In the genomic region with DNA sequence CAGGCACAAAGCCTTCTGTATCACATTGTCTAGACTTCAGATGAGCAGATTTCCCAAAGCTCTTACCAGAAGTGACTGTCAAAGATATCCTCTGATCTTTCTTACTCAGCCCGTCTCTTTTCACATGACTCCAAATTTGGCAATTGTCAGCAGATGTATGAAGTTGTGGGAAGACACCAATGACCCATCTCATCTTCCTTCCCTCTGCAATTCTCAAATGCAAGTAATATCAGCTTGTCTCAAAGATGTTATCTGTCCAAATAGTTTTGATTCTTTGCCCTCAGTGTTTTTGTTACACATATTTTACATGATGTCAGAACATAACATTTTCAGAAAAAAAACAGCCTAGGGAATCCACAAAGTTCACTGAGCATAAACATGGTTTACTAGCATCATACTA, we compare ENCODE assay signal across 20 cellular contexts. TPM values are rescaled to one million over a fixed set of nuclear protein-coding genes. Genes with fewer than 3 reads are reported as not detected.
DNase-seq lines count a peak whose midpoint lies in the region; ATAC-seq and TF ChIP-seq lines count a peak whose summit lies in the region.
"Had no signal": no experiment of that assay in that cellular context is flagged by ENCODE, and none has a peak within 500 bp of the region (broad histone marks: within the 10 kb centered on the region; RNA-seq: fewer than 3 reads in every experiment).

No MANE protein-coding gene starts in this region.

- peaks cover 3 to 11% of the 10 kb centered on the region in 2 donors for H3K4me1 Mint-ChIP-seq in natural killer cell treated with Interleukin-12 subunit alpha and Interleukin-12 subunit beta and Interleukin-15 and Interleukin-18, amount 100 ng/mL, for 72 hours (ENCODE audit: low read depth in 2 of 2)
- H3K4me1 Mint-ChIP-seq: activated naive CD4-positive, alpha-beta T cell treated with anti-CD3 and anti-CD28 coated beads, Interleukin-2, amount 10 ng/mL, durations not matched to agents 7 days and 5 days had no signal

- H3K4me3 ChIP-seq in AG04449 (ENCODE audit: low read depth, low read length) (no peak overlapping the region), brain microvascular endothelial cell (ENCODE audit: low read depth, low read length) (no peak overlapping the region), lung (no peak overlapping the region)
- H3K4me3 ChIP-seq: breast epithelium, lower lobe of right lung, right lobe of liver, thoracic aorta had no signal

- H3K27ac ChIP-seq in brain microvascular endothelial cell (peak overlapping the region; percentile 83), lung (ENCODE audit: low read depth in 1 of 2, low read length in 1 of 2) (no peak overlapping the region)
- H3K27ac ChIP-seq: breast epithelium, HL-60, KMS-11, right lobe of liver, thoracic aorta had no signal

- no peak overlapping the region for H3K4me3 Mint-ChIP-seq in natural killer cell treated with Interleukin-12 subunit alpha and Interleukin-12 subunit beta and Interleukin-15 and Interleukin-18, amount 100 ng/mL, for 72 hours
- H3K4me3 Mint-ChIP-seq: activated naive CD4-positive, alpha-beta T cell treated with anti-CD3 and anti-CD28 coated beads, Interleukin-2, amount 10 ng/mL, durations not matched to agents 7 days and 5 days; neural crest cell had no signal

- H3K9me3 ChIP-seq in lung (ENCODE audit: control insufficient read depth in 2 of 2, insufficient read depth in 1 of 2, low read length in 1 of 2) = no peaks in the 10 kb centered on the region
- H3K9me3 ChIP-seq: breast epithelium, lower lobe of right lung, right lobe of liver, thoracic aorta had no signal

- 63 to 72% methylated on average over 1 of the region's 1 CpG for WGBS in lung, 2 donors

- H3K36me3 Mint-ChIP-seq in natural killer cell treated with Interleukin-12 subunit alpha and Interleukin-12 subunit beta and Interleukin-15 and Interleukin-18, amount 100 ng/mL, for 72 hours = no peaks in the 10 kb centered on the region
- H3K36me3 Mint-ChIP-seq: activated naive CD4-positive, alpha-beta T cell treated with anti-CD3 and anti-CD28 coated beads, Interleukin-2, amount 10 ng/mL, durations not matched to agents 7 days and 5 days had no signal

- peaks cover 9% of the 10 kb centered on the region for H3K9me3 Mint-ChIP-seq in natural killer cell treated with Interleukin-12 subunit alpha and Interleukin-12 subunit beta and Interleukin-15 and Interleukin-18, amount 100 ng/mL, for 72 hours
- H3K9me3 Mint-ChIP-seq: activated naive CD4-positive, alpha-beta T cell treated with anti-CD3 and anti-CD28 coated beads, Interleukin-2, amount 10 ng/mL, durations not matched to agents 7 days and 5 days; neural crest cell had no signal

- H3K36me3 ChIP-seq in brain microvascular endothelial cell (replicated peaks) (no peaks in the 10 kb centered on the region), lung (ENCODE audit: control insufficient read depth in 2 of 2, insufficient read depth in 2 of 2, low read length in 2 of 2) (no peaks in the 10 kb centered on the region)
- H3K36me3 ChIP-seq: breast epithelium, lower lobe of right lung, right lobe of liver, thoracic aorta had no signal

- ATAC-seq in lung (ENCODE audit: insufficient read depth, low FRiP score) (peak; percentile 19), GM21360 (IDR thresholded peaks at IDR 0.05; ENCODE audit: unreplicated experiment) (no peak)
- no peak for ATAC-seq in natural killer cell treated with Interleukin-12 subunit alpha and Interleukin-12 subunit beta and Interleukin-15 and Interleukin-18, amount 100 ng/mL, for 72 hours
- ATAC-seq: right lobe of liver had no signal

- no peak for TF ChIP-seq CTCF in AG04449 (IDR thresholded peaks at IDR 0.05; ENCODE audit: insufficient read depth, low read length, missing control alignments)
- TF ChIP-seq CTCF in brain microvascular endothelial cell (IDR thresholded peaks at IDR 0.05; ENCODE audit: low read depth, low read length, missing control alignments) = no peak
- no peak for TF ChIP-seq CTCF in lung (IDR thresholded peaks at IDR 0.05; ENCODE audit: control extremely low read depth, extremely low read depth)

- in situ Hi-C loops in brain microvascular endothelial cell (cut with HindIII; ENCODE audit: low pct_ligation_motif_present, low sequenced_read_pairs) = no loop called here

- H3K4me1 ChIP-seq in lung (ENCODE audit: control insufficient read depth in 2 of 2, insufficient read depth in 2 of 2, low read length in 2 of 2) = no peaks in the 10 kb centered on the region
- H3K4me1 ChIP-seq: breast epithelium, lower lobe of right lung had no signal

- no peak overlapping the region for H3K27ac Mint-ChIP-seq in natural killer cell treated with Interleukin-12 subunit alpha and Interleukin-12 subunit beta and Interleukin-15 and Interleukin-18, amount 100 ng/mL, for 72 hours
- H3K27ac Mint-ChIP-seq: activated naive CD4-positive, alpha-beta T cell treated with anti-CD3 and anti-CD28 coated beads, Interleukin-2, amount 10 ng/mL, durations not matched to agents 7 days and 5 days had no signal

- CTCF ChIA-PET in AG04449 (lab: Yijun Ruan, JAX) = interaction anchor here (0.7 to 1.1 kb wide), 3 partner anchors 11 to 255 kb away, joined by 3 read pairs; no protein-coding TSS in a partner anchor

- H3K27me3 Mint-ChIP-seq in natural killer cell treated with Interleukin-12 subunit alpha and Interleukin-12 subunit beta and Interleukin-15 and Interleukin-18, amount 100 ng/mL, for 72 hours = peaks cover 26 to 46% of the 10 kb centered on the region in 2 donors
- H3K27me3 Mint-ChIP-seq: activated naive CD4-positive, alpha-beta T cell treated with anti-CD3 and anti-CD28 coated beads, Interleukin-2, amount 10 ng/mL, durations not matched to agents 7 days and 5 days had no signal

- no peaks in the 10 kb centered on the region for H3K27me3 ChIP-seq in brain microvascular endothelial cell (replicated peaks)
- H3K27me3 ChIP-seq in lung (ENCODE audit: control insufficient read depth, insufficient read depth) = no peaks in the 10 kb centered on the region
- H3K27me3 ChIP-seq: breast epithelium, right lobe of liver had no signal

- peak; percentile 93 for DNase-seq in AG04449 (ENCODE audit: low read depth, low spot score)
- peak; percentile 68 for DNase-seq in HCEC 1CT
- peak; percentile 84 for DNase-seq in brain microvascular endothelial cell
- DNase-seq in lung (ENCODE audit: low spot score) = no peak
- no peak for DNase-seq in stimulated activated CD4-positive, alpha-beta T cell treated with anti-CD3 and anti-CD28 coated beads, Interleukin-4, amount 100 ng/mL, for 24 hours
- no peak for DNase-seq in natural killer cell treated with Interleukin-12 subunit alpha and Interleukin-12 subunit beta and Interleukin-15 and Interleukin-18, amount 100 ng/mL, for 72 hours (ENCODE audit: low spot score)
- DNase-seq in NCI-H345 treated with DMSO at 0.1 percent for 48 hours (lab: John Stamatoyannopoulos, UW; ENCODE audit: unreplicated experiment) = no peak
- DNase-seq: activated naive CD4-positive, alpha-beta T cell treated with anti-CD3 and anti-CD28 coated beads, Interleukin-2, amount 10 ng/mL, durations not matched to agents 7 days and 5 days; COR-L47; lower lobe of right lung; NCI-H1417 treated with DMSO at 0.1 percent for 48 hours; right lobe of liver; SHP77; stimulated activated CD4-positive, alpha-beta T cell treated with anti-CD3 and anti-CD28 coated beads, Interleukin-4, amount 100 ng/mL, for 1 hour had no signal

- POLR2A ChIA-PET in AG04449 (lab: Yijun Ruan, JAX) = interaction anchor here (0.6 to 1.2 kb wide), 3 partner anchors 16 to 348 kb away, joined by 3 to 8 read pairs (median 3); no protein-coding TSS in a partner anchor

RNA-seq across cellular contexts. Expression of a gene that starts 45.1 kb away (rescaled TPM):
- 10 to 100 TPM; 40.8 to 83.3 TPM for total RNA-seq in lung
- polyA plus RNA-seq in lung = 100 to 1,000 TPM in 1 of 2 donors, 10 to 100 TPM in 1; 36.4 to 111 TPM
- total RNA-seq in natural killer cell treated with Interleukin-12 subunit alpha and Interleukin-12 subunit beta and Interleukin-15 and Interleukin-18, amount 100 ng/mL, for 72 hours = 10 to 100 TPM in 1 of 2 donors, 1 to 10 TPM in 1; 9.6 to 16.5 TPM

Comparison
In these comparisons a context has a peak if more than half of its experiments do, and no peak if none do; other contexts are left out.
1. DNase-seq: peak in AG04449 (single experiment), HCEC 1CT (single experiment) and brain microvascular endothelial cell (single experiment); none in lung (single experiment), stimulated activated CD4-positive, alpha-beta T cell treated with anti-CD3 and anti-CD28 coated beads, Interleukin-4, amount 100 ng/mL, for 24 hours (single experiment), natural killer cell treated with Interleukin-12 subunit alpha and Interleukin-12 subunit beta and Interleukin-15 and Interleukin-18, amount 100 ng/mL, for 72 hours (single experiment) and NCI-H345 treated with DMSO at 0.1 percent for 48 hours (single experiment).